In the genomic region with DNA sequence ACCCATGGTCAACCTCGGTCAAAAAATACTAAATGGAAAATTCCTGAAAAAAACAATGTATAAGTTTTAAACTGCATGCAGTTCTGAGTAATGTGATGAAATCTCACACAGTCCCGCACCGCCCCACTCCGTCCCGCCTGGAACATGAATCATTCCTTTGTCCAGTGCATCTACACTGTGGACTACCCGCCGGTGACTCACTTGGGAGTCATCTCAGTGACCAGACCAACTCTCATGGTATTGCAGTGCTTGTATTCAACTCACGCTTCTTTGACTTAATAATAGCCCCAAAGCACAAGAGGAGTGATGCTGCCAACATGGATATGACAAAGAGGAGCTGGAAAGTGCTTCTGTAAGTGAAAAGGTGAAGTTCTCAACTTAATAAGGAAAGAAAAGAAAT, we compare ENCODE assay signal across 1 cellular context.
TF ChIP-seq lines count a peak whose summit lies in the region.

No MANE protein-coding gene starts in this region.

TF ChIP-seq in SK-N-SH, 30 proteins besides CTCF, POLR2A, EP300 and RAD21 (continued from another document):
- TF ChIP-seq, protein P1, sequence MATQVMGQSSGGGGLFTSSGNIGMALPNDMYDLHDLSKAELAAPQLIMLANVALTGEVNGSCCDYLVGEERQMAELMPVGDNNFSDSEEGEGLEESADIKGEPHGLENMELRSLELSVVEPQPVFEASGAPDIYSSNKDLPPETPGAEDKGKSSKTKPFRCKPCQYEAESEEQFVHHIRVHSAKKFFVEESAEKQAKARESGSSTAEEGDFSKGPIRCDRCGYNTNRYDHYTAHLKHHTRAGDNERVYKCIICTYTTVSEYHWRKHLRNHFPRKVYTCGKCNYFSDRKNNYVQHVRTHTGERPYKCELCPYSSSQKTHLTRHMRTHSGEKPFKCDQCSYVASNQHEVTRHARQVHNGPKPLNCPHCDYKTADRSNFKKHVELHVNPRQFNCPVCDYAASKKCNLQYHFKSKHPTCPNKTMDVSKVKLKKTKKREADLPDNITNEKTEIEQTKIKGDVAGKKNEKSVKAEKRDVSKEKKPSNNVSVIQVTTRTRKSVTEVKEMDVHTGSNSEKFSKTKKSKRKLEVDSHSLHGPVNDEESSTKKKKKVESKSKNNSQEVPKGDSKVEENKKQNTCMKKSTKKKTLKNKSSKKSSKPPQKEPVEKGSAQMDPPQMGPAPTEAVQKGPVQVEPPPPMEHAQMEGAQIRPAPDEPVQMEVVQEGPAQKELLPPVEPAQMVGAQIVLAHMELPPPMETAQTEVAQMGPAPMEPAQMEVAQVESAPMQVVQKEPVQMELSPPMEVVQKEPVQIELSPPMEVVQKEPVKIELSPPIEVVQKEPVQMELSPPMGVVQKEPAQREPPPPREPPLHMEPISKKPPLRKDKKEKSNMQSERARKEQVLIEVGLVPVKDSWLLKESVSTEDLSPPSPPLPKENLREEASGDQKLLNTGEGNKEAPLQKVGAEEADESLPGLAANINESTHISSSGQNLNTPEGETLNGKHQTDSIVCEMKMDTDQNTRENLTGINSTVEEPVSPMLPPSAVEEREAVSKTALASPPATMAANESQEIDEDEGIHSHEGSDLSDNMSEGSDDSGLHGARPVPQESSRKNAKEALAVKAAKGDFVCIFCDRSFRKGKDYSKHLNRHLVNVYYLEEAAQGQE (IDR thresholded peaks at IDR 0.05; ENCODE audit: low read depth, low read length), result 0 out of 2 replicates have a peak, but pooled peaks have one; percentile 29
- TF ChIP-seq MXI1 (IDR thresholded peaks at IDR 0.05; ENCODE audit: low read depth, low read length) (no peak), FOSL2 (IDR thresholded peaks at IDR 0.05; ENCODE audit: borderline replicate concordance, low read depth) (peak; percentile 100), POLR2AphosphoS5 (IDR thresholded peaks at IDR 0.05; ENCODE audit: low read depth, low read length) (peak; percentile 72; the same call in 1 of the 2 replicates), MEF2A (IDR thresholded peaks at IDR 0.05; ENCODE audit: borderline replicate concordance, low read depth) (peak; percentile 80), GABPA (IDR thresholded peaks at IDR 0.05; ENCODE audit: low read depth) (no peak), TEAD4 (IDR thresholded peaks at IDR 0.05; ENCODE audit: borderline replicate concordance, insufficient read depth) (peak; percentile 78), TCF12 (IDR thresholded peaks at IDR 0.05) (peak; percentile 91), FOXM1 (IDR thresholded peaks at IDR 0.05; ENCODE audit: low read depth) (peak; percentile 74; the same call in 1 of the 2 replicates), FOXJ3 (CRISPR knock-in tag; IDR thresholded peaks at IDR 0.05) (no peak), RXRA (IDR thresholded peaks at IDR 0.05; ENCODE audit: borderline replicate concordance, low read depth) (peak; percentile 89; the same call in 1 of the 2 replicates)
- TF ChIP-seq, protein P2, sequence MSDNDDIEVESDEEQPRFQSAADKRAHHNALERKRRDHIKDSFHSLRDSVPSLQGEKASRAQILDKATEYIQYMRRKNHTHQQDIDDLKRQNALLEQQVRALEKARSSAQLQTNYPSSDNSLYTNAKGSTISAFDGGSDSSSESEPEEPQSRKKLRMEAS (IDR thresholded peaks at IDR 0.05; ENCODE audit: low read depth), result peak; percentile 81
